In genomic region chr3:156323466-156323865, GRCh38 we compare ENCODE assay signal across 2 cellular contexts.
TF ChIP-seq lines count a peak whose summit lies in the region.

No MANE protein-coding gene starts in this region.

TF ChIP-seq in IMR-90, 13 proteins besides CTCF, POLR2A, EP300 and RAD21:
- no peak for TF ChIP-seq FOS (IDR thresholded peaks at IDR 0.05; ENCODE audit: low read depth, low read length)
- TF ChIP-seq, protein P1, sequence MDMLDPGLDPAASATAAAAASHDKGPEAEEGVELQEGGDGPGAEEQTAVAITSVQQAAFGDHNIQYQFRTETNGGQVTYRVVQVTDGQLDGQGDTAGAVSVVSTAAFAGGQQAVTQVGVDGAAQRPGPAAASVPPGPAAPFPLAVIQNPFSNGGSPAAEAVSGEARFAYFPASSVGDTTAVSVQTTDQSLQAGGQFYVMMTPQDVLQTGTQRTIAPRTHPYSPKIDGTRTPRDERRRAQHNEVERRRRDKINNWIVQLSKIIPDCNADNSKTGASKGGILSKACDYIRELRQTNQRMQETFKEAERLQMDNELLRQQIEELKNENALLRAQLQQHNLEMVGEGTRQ (IDR thresholded peaks at IDR 0.05; ENCODE audit: low read depth, low read length) = no peak
- no peak for TF ChIP-seq MXI1 (IDR thresholded peaks at IDR 0.05; ENCODE audit: borderline replicate concordance, low read depth, low read length)
- TF ChIP-seq CEBPB (IDR thresholded peaks at IDR 0.05; ENCODE audit: low read depth, low read length) = peak; percentile 84
- TF ChIP-seq CHD1 (IDR thresholded peaks at IDR 0.05; ENCODE audit: low read depth, low read length) = no peak
- TF ChIP-seq MAZ (IDR thresholded peaks at IDR 0.05; ENCODE audit: borderline replicate concordance, low read depth, low read length) = no peak
- no peak for TF ChIP-seq ELK1 (IDR thresholded peaks at IDR 0.05; ENCODE audit: borderline replicate concordance, low read depth, low read length)

TF ChIP-seq in SK-N-SH treated with all-trans-retinoic acid at 6 μM for 48 hours, 23 proteins besides CTCF, POLR2A, EP300 and RAD21:
- TF ChIP-seq ARNTL (CRISPR knock-in tag; IDR thresholded peaks at IDR 0.05; ENCODE audit: borderline replicate concordance, low read depth) = no peak
- TF ChIP-seq TCF4 (CRISPR knock-in tag; IDR thresholded peaks at IDR 0.05; ENCODE audit: borderline replicate concordance) = no peak
- no peak for TF ChIP-seq ZNF565 (CRISPR knock-in tag; conservative IDR thresholded peaks at IDR 0.05; ENCODE audit: low read depth)
- no peak for TF ChIP-seq BACH2 (CRISPR knock-in tag; IDR thresholded peaks at IDR 0.05; ENCODE audit: borderline replicate concordance)
- TF ChIP-seq, protein P2, sequence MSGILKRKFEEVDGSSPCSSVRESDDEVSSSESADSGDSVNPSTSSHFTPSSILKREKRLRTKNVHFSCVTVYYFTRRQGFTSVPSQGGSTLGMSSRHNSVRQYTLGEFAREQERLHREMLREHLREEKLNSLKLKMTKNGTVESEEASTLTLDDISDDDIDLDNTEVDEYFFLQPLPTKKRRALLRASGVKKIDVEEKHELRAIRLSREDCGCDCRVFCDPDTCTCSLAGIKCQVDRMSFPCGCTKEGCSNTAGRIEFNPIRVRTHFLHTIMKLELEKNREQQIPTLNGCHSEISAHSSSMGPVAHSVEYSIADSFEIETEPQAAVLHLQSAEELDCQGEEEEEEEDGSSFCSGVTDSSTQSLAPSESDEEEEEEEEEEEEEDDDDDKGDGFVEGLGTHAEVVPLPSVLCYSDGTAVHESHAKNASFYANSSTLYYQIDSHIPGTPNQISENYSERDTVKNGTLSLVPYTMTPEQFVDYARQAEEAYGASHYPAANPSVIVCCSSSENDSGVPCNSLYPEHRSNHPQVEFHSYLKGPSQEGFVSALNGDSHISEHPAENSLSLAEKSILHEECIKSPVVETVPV (CRISPR knock-in tag; IDR thresholded peaks at IDR 0.05) = no peak
- TF ChIP-seq ZNF8 (CRISPR knock-in tag; IDR thresholded peaks at IDR 0.05) = no peak
- TF ChIP-seq ZFP3 (CRISPR knock-in tag; IDR thresholded peaks at IDR 0.05) = no peak
- TF ChIP-seq CSDC2 (CRISPR knock-in tag; IDR thresholded peaks at IDR 0.05) = no peak
- TF ChIP-seq ISL1 (CRISPR knock-in tag; IDR thresholded peaks at IDR 0.05) = no peak
- no peak for TF ChIP-seq ZFP30 (CRISPR knock-in tag; IDR thresholded peaks at IDR 0.05)
- no peak for TF ChIP-seq POU6F1 (CRISPR knock-in tag; IDR thresholded peaks at IDR 0.05; ENCODE audit: borderline replicate concordance, low read depth)
- no peak for TF ChIP-seq GLIS3 (CRISPR knock-in tag; IDR thresholded peaks at IDR 0.05)
